Comparison of ENCODE assay signal across 2 cellular contexts in the genomic region with DNA sequence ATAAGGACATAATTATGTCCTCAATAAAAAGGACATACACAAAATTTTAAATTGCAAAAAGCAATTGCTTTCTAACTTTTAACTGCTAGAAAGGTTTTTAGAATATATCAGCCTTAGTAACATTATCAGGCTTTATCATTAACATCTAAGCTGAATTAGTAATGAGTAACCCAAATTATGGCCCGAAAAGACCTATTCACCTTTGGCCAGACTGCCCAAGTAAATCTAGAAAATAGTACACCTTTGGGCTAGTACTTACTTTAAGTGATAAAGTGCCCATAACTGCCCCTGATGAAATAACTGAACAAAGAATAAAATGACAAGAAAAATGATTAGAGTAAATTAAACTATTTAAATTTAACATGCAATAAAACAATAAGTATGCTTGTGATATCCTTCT.
A peak's percentile ranks its signal among the peaks of the same experiment; 100 is the strongest.
TF ChIP-seq lines count a peak whose summit lies in the region.

No MANE protein-coding gene starts in this region.

TF ChIP-seq in liver, 16 proteins besides CTCF, POLR2A, EP300 and RAD21 (continued from another document):
- TF ChIP-seq, protein P1, sequence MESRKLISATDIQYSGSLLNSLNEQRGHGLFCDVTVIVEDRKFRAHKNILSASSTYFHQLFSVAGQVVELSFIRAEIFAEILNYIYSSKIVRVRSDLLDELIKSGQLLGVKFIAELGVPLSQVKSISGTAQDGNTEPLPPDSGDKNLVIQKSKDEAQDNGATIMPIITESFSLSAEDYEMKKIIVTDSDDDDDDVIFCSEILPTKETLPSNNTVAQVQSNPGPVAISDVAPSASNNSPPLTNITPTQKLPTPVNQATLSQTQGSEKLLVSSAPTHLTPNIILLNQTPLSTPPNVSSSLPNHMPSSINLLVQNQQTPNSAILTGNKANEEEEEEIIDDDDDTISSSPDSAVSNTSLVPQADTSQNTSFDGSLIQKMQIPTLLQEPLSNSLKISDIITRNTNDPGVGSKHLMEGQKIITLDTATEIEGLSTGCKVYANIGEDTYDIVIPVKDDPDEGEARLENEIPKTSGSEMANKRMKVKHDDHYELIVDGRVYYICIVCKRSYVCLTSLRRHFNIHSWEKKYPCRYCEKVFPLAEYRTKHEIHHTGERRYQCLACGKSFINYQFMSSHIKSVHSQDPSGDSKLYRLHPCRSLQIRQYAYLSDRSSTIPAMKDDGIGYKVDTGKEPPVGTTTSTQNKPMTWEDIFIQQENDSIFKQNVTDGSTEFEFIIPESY (IDR thresholded peaks at IDR 0.05): no peak
- peak; percentile 51 for TF ChIP-seq HNF4A (conservative IDR thresholded peaks at IDR 0.05)
- no peak for TF ChIP-seq FOXA1 (IDR thresholded peaks at IDR 0.05)
- TF ChIP-seq REST (IDR thresholded peaks at IDR 0.05): no peak
- TF ChIP-seq, protein P2, sequence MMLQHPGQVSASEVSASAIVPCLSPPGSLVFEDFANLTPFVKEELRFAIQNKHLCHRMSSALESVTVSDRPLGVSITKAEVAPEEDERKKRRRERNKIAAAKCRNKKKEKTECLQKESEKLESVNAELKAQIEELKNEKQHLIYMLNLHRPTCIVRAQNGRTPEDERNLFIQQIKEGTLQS (IDR thresholded peaks at IDR 0.05): no peak
- TF ChIP-seq MAX (IDR thresholded peaks at IDR 0.05): no peak
- peak; percentile 28 for TF ChIP-seq SP1 (IDR thresholded peaks at IDR 0.05)
- peak; percentile 23 for TF ChIP-seq NR2F2 (IDR thresholded peaks at IDR 0.05)
- no peak for TF ChIP-seq GABPA (IDR thresholded peaks at IDR 0.05 in 1 of 2, conservative IDR thresholded peaks at IDR 0.05 in 1 of 2)
- peak; percentile 78 to 84 for TF ChIP-seq RXRA (IDR thresholded peaks at IDR 0.05)
- no peak for TF ChIP-seq YY1 (IDR thresholded peaks at IDR 0.05)

TF ChIP-seq in HepG2, 621 proteins besides CTCF, POLR2A, EP300 and RAD21 (continued from another document):
- TF ChIP-seq HINFP (CRISPR knock-in tag; IDR thresholded peaks at IDR 0.05; ENCODE audit: low read depth): no peak
TF ChIP-seq in HepG2: peak in this region for 0.
